Comparison of ENCODE assay signal across 8 cellular contexts in genomic region chr4:986949-987688, GRCh38. TPM values are rescaled to one million over a fixed set of nuclear protein-coding genes. Genes with fewer than 3 reads are reported as not detected.
DNase-seq lines count a peak whose midpoint lies in the region; ATAC-seq and TF ChIP-seq lines count a peak whose summit lies in the region.

Gene IDUA (plus strand): TSS chr4:987044. CDS start chr4:987085, 41 bp downstream.

- peak within 1 kb of the TSS; percentile 85 for H3K27ac Mint-ChIP-seq in activated naive CD8-positive, alpha-beta T cell treated with anti-CD3 and anti-CD28 coated beads for 36 hours

- TF ChIP-seq CTCF in upper lobe of left lung (IDR thresholded peaks at IDR 0.05): peak in 5 of 6 experiments; percentile 37 to 65 (median 55)

- DNase-seq in DMS114 treated with DMSO at 0.1 percent for 48 hours (lab: John Stamatoyannopoulos, UW; ENCODE audit: unreplicated experiment): peak; percentile 29
- DNase-seq in HuH-7.5 (ENCODE audit: low spot score): peak; percentile 89
- DNase-seq in SW480 (ENCODE audit: low spot score): peak; percentile 77
- DNase-seq in activated naive CD8-positive, alpha-beta T cell treated with anti-CD3 and anti-CD28 coated beads for 36 hours: peak; percentile 90
- DNase-seq in cardiac septum (ENCODE audit: low spot score): peak; percentile 92
- DNase-seq in pons (ENCODE audit: low spot score): peak; percentile 63
- DNase-seq in upper lobe of left lung: peak; percentile 87 to 98

- H3K27me3 ChIP-seq in upper lobe of left lung: no peaks in the 10 kb centered on the region

- TF ChIP-seq POLR2A in upper lobe of left lung (IDR thresholded peaks at IDR 0.05): peak in 2 of 4 donors; percentile 30 to 54

- no peaks in the 10 kb centered on the region for H3K27me3 Mint-ChIP-seq in activated naive CD8-positive, alpha-beta T cell treated with anti-CD3 and anti-CD28 coated beads for 36 hours

- no peak for TF ChIP-seq EP300 in upper lobe of left lung (IDR thresholded peaks at IDR 0.05)

- no peaks in the 10 kb centered on the region for H3K36me3 Mint-ChIP-seq in activated naive CD8-positive, alpha-beta T cell treated with anti-CD3 and anti-CD28 coated beads for 36 hours

- H3K27ac ChIP-seq in upper lobe of left lung: peak within 1 kb of the TSS; percentile 58 to 77 (median 70)

- ATAC-seq in GM21390 (IDR thresholded peaks at IDR 0.05; ENCODE audit: unreplicated experiment) (peak; percentile 80), upper lobe of left lung (ENCODE audit: low FRiP score in 2 of 2) (peak; percentile 80 to 94)

- WGBS in upper lobe of left lung, 2 donors: 0 to 7% methylated on average over 1 to 4 of the region's 65 CpGs

- H3K4me3 ChIP-seq in upper lobe of left lung: peak within 1 kb of the TSS; percentile 63 to 94 (median 75)

- no peaks in the 10 kb centered on the region for H3K9me3 Mint-ChIP-seq in activated naive CD8-positive, alpha-beta T cell treated with anti-CD3 and anti-CD28 coated beads for 36 hours

- H3K4me3 Mint-ChIP-seq in activated naive CD8-positive, alpha-beta T cell treated with anti-CD3 and anti-CD28 coated beads for 36 hours: peak within 1 kb of the TSS; percentile 90

- intact Hi-C loops in cardiac septum (cut with DNase I): loop anchor here (2.0 to 5.0 kb wide), 2 partner anchors 54 to 245 kb away; partner anchors contain the start of genes GAK and TMEM175

- H3K4me1 Mint-ChIP-seq in activated naive CD8-positive, alpha-beta T cell treated with anti-CD3 and anti-CD28 coated beads for 36 hours: peaks cover 13% of the 10 kb centered on the region

- H3K4me1 ChIP-seq in upper lobe of left lung: peaks cover 20 to 37% (median 30%) of the 10 kb centered on the region in 4 donors

- no peaks in the 10 kb centered on the region for H3K9me3 ChIP-seq in upper lobe of left lung

- H3K36me3 ChIP-seq in upper lobe of left lung: peaks cover 0 to 18% (median 9%) of the 10 kb centered on the region in 4 donors

RNA-seq across cellular contexts. Expression of gene IDUA, which starts in this region (rescaled TPM):
- 1 to 10 TPM; 6.6 to 7.1 TPM for total RNA-seq in activated naive CD8-positive, alpha-beta T cell treated with anti-CD3 and anti-CD28 coated beads for 36 hours
- total RNA-seq in cardiac septum: 12.9 TPM
- total RNA-seq in upper lobe of left lung: 100 to 1,000 TPM in 1 of 6 donors, 10 to 100 TPM in 5; 13.5 to 152 (median 55.9) TPM

Comparison
In these comparisons a context has a peak if more than half of its experiments do, and no peak if none do; other contexts are left out.
1. Peak in every context shown above with its lines: DNase-seq, ATAC-seq, H3K4me3 ChIP-seq and H3K27ac ChIP-seq.
2. DNase-seq: peak in every context shown above with its lines; median percentile 92 in upper lobe of left lung; 92 in cardiac septum; 90 in activated naive CD8-positive, alpha-beta T cell treated with anti-CD3 and anti-CD28 coated beads for 36 hours; 89 in HuH-7.5; 77 in SW480; 63 in pons; 29 in DMS114 treated with DMSO at 0.1 percent for 48 hours.